26 cellular contexts compared by ENCODE assay signal in genomic region chr10:133002685-133003084, GRCh38.
"Had no signal": no experiment of that assay in that cellular context is flagged by ENCODE, and none has a peak within 500 bp of the region (broad histone marks: within the 10 kb centered on the region; RNA-seq: fewer than 3 reads in every experiment).

No MANE protein-coding gene starts in this region.

- ATAC-seq: naive thymus-derived CD8-positive, alpha-beta T cell; natural killer cell treated with Interleukin-12 subunit alpha and Interleukin-12 subunit beta and Interleukin-15 and Interleukin-18, amount 100 ng/mL, for 72 hours; psoas muscle; right cardiac atrium; right lobe of liver; stimulated activated effector memory CD8-positive, alpha-beta T cell treated with anti-CD3 and anti-CD28 coated beads, Interleukin-12 subunit alpha, Interleukin-12 subunit beta, amount 100 ng/mL, for 72 hours; stimulated activated naive B cell treated with anti-CD40 and anti-IgM and Interleukin-4, amounts not matched to agents 10 μg/mL and 1 μg/mL and 100 μg/mL, for 72 hours had no signal

- H3K27me3 ChIP-seq: pancreas, right lobe of liver, thyroid gland, transverse colon, upper lobe of left lung, vagina had no signal

- H3K27ac ChIP-seq: neutrophil, pancreas, psoas muscle, right lobe of liver, sigmoid colon, stomach, thoracic aorta, thyroid gland, transverse colon, upper lobe of left lung, vagina had no signal

- H3K9me3 Mint-ChIP-seq: naive thymus-derived CD8-positive, alpha-beta T cell; natural killer cell treated with Interleukin-12 subunit alpha and Interleukin-12 subunit beta and Interleukin-15 and Interleukin-18, amount 100 ng/mL, for 72 hours; neural crest cell; stimulated activated effector memory CD8-positive, alpha-beta T cell treated with anti-CD3 and anti-CD28 coated beads, Interleukin-12 subunit alpha, Interleukin-12 subunit beta, amount 100 ng/mL, for 72 hours; stimulated activated naive B cell treated with anti-CD40 and anti-IgM and Interleukin-4, amounts not matched to agents 10 μg/mL and 1 μg/mL and 100 μg/mL, for 72 hours; stimulated activated naive CD8-positive, alpha-beta T cell treated with anti-CD3 and anti-CD28 coated beads, Interleukin-15, Interleukin-2, amounts not matched to agents 100 ng/mL and 50 ng/mL, for 24 hours had no signal

- H3K4me3 ChIP-seq: pancreas, psoas muscle, right lobe of liver, sigmoid colon, stomach, thoracic aorta, thyroid gland, transverse colon, upper lobe of left lung, vagina had no signal

- DNase-seq: naive thymus-derived CD8-positive, alpha-beta T cell; nephron progenitor cell; nucleus accumbens; pancreas; psoas muscle; right lobe of liver; sigmoid colon; small intestine; stimulated activated CD4-positive, alpha-beta T cell treated with anti-CD3 and anti-CD28 coated beads, Interleukin-15, amount 100 ng/mL, for 24 hours; stimulated activated CD4-positive, alpha-beta T cell treated with anti-CD3 and anti-CD28 coated beads, Interleukin-2, amount 100 ng/mL, for 24 hours; stimulated activated CD4-positive, alpha-beta T cell treated with anti-CD3 and anti-CD28 coated beads, Interleukin-2, amount 100 ng/mL, for 48 hours; stimulated activated CD4-positive, alpha-beta T cell treated with anti-CD3 and anti-CD28 coated beads, Interleukin-4, amount 100 ng/mL, for 24 hours; stimulated activated naive B cell treated with anti-CD40 and anti-IgM and Interleukin-4, amounts not matched to agents 10 μg/mL and 1 μg/mL and 100 μg/mL, for 72 hours; stimulated activated naive CD4-positive, alpha-beta T cell treated with Interleukin-2 at 50 U/mL for 16 hours; stomach; thyroid gland; transverse colon; upper lobe of left lung had no signal

- H3K36me3 ChIP-seq: neutrophil, pancreas, right lobe of liver, sigmoid colon, stomach, thoracic aorta, thyroid gland, transverse colon, upper lobe of left lung, vagina had no signal

- H3K27ac Mint-ChIP-seq: naive thymus-derived CD8-positive, alpha-beta T cell; natural killer cell treated with Interleukin-12 subunit alpha and Interleukin-12 subunit beta and Interleukin-15 and Interleukin-18, amount 100 ng/mL, for 72 hours; nephron progenitor cell; stimulated activated effector memory CD8-positive, alpha-beta T cell treated with anti-CD3 and anti-CD28 coated beads, Interleukin-12 subunit alpha, Interleukin-12 subunit beta, amount 100 ng/mL, for 72 hours; stimulated activated naive B cell treated with anti-CD40 and anti-IgM and Interleukin-4, amounts not matched to agents 10 μg/mL and 1 μg/mL and 100 μg/mL, for 72 hours; stimulated activated naive CD8-positive, alpha-beta T cell treated with anti-CD3 and anti-CD28 coated beads, Interleukin-15, Interleukin-2, amounts not matched to agents 100 ng/mL and 50 ng/mL, for 24 hours had no signal

- H3K4me1 ChIP-seq: pancreas, psoas muscle, right lobe of liver, sigmoid colon, stomach, thyroid gland, upper lobe of left lung, vagina had no signal

- H3K9me3 ChIP-seq: neutrophil, pancreas, psoas muscle, right lobe of liver, sigmoid colon, stomach, thoracic aorta, thyroid gland, transverse colon, upper lobe of left lung, vagina had no signal

- H3K36me3 Mint-ChIP-seq: naive thymus-derived CD8-positive, alpha-beta T cell; natural killer cell treated with Interleukin-12 subunit alpha and Interleukin-12 subunit beta and Interleukin-15 and Interleukin-18, amount 100 ng/mL, for 72 hours; stimulated activated effector memory CD8-positive, alpha-beta T cell treated with anti-CD3 and anti-CD28 coated beads, Interleukin-12 subunit alpha, Interleukin-12 subunit beta, amount 100 ng/mL, for 72 hours; stimulated activated naive B cell treated with anti-CD40 and anti-IgM and Interleukin-4, amounts not matched to agents 10 μg/mL and 1 μg/mL and 100 μg/mL, for 72 hours had no signal

- H3K4me3 Mint-ChIP-seq: naive thymus-derived CD8-positive, alpha-beta T cell; natural killer cell treated with Interleukin-12 subunit alpha and Interleukin-12 subunit beta and Interleukin-15 and Interleukin-18, amount 100 ng/mL, for 72 hours; nephron progenitor cell; neural crest cell; stimulated activated effector memory CD8-positive, alpha-beta T cell treated with anti-CD3 and anti-CD28 coated beads, Interleukin-12 subunit alpha, Interleukin-12 subunit beta, amount 100 ng/mL, for 72 hours; stimulated activated naive B cell treated with anti-CD40 and anti-IgM and Interleukin-4, amounts not matched to agents 10 μg/mL and 1 μg/mL and 100 μg/mL, for 72 hours; stimulated activated naive CD8-positive, alpha-beta T cell treated with anti-CD3 and anti-CD28 coated beads, Interleukin-15, Interleukin-2, amounts not matched to agents 100 ng/mL and 50 ng/mL, for 24 hours had no signal

- H3K4me1 Mint-ChIP-seq: naive thymus-derived CD8-positive, alpha-beta T cell; neural crest cell; stimulated activated effector memory CD8-positive, alpha-beta T cell treated with anti-CD3 and anti-CD28 coated beads, Interleukin-12 subunit alpha, Interleukin-12 subunit beta, amount 100 ng/mL, for 72 hours; stimulated activated naive B cell treated with anti-CD40 and anti-IgM and Interleukin-4, amounts not matched to agents 10 μg/mL and 1 μg/mL and 100 μg/mL, for 72 hours had no signal
